In genomic region chr11:65539401-65540289, GRCh38 we compare ENCODE assay signal across 6 cellular contexts.
A peak's percentile ranks its signal among the peaks of the same experiment; 100 is the strongest.
DNase-seq lines count a peak whose midpoint lies in the region; ATAC-seq and TF ChIP-seq lines count a peak whose summit lies in the region.

No MANE protein-coding gene starts in this region.

- H3K36me3 Mint-ChIP-seq in T-helper 2 cell treated with Interferon-gamma antibody and Interleukin-4, amounts not matched to agents 5 μg/mL and 100 μg/mL, for 36 hours (ENCODE audit: low read depth), result peaks cover 17% of the 10 kb centered on the region

- no peak overlapping the region for H3K27ac Mint-ChIP-seq in T-helper 2 cell treated with Interferon-gamma antibody and Interleukin-4, amounts not matched to agents 5 μg/mL and 100 μg/mL, for 36 hours

- DNase-seq in DND-41 (no peak), AG08395 (ENCODE audit: low spot score) (no peak), SHP77 treated with DMSO at 0.1 percent for 48 hours (lab: John Stamatoyannopoulos, UW) (no peak)
- no peak for DNase-seq in T-helper 2 cell treated with Interferon-gamma antibody and Interleukin-4, amounts not matched to agents 5 μg/mL and 100 μg/mL, for 36 hours (ENCODE audit: low spot score)

- no peak overlapping the region for H2AFZ ChIP-seq in DND-41 (ENCODE audit: low read depth, low read length)

- peak overlapping the region; percentile 65 for H3K4me2 ChIP-seq in DND-41 (ENCODE audit: insufficient read depth, low read length)

- no peaks in the 10 kb centered on the region for H3K79me2 ChIP-seq in DND-41 (ENCODE audit: insufficient read depth, low read length)

- peaks cover 20% of the 10 kb centered on the region for H3K4me1 ChIP-seq in DND-41 (ENCODE audit: insufficient read depth, low read length)

- no peak overlapping the region; a peak in 1 of 4 replicates for H3K4me3 ChIP-seq in DND-41 (ENCODE audit: low read depth in 1 of 2, low read length in 2 of 2)

- H3K27ac ChIP-seq in DND-41 (ENCODE audit: low read length), result no peak overlapping the region
- peak overlapping the region; percentile 98 for H3K27ac ChIP-seq in layer of hippocampus (ENCODE audit: low read depth, low read length)

- no peak for TF ChIP-seq CTCF in DND-41 (IDR thresholded peaks at IDR 0.05; ENCODE audit: borderline replicate concordance, extremely low read depth, low read length, poor library complexity, severe bottlenecking)

- ATAC-seq in DND-41 (ENCODE audit: insufficient read depth, low read depth) (peak; percentile 66), HG02642 (IDR thresholded peaks at IDR 0.05; ENCODE audit: poor library complexity, unreplicated experiment) (peak; percentile 54)

- H3K9me3 ChIP-seq in DND-41 (ENCODE audit: insufficient read depth, low read length, severe bottlenecking), result no peaks in the 10 kb centered on the region

- H4K20me1 ChIP-seq in DND-41 (ENCODE audit: insufficient read depth, low read length), result 0 out of 2 replicates have a peak, but pooled peaks cover 4% of the 10 kb centered on the region

- peaks cover 31% of the 10 kb centered on the region for H3K36me3 ChIP-seq in DND-41 (ENCODE audit: insufficient read depth, low read length)

- H3K27me3 Mint-ChIP-seq in T-helper 2 cell treated with Interferon-gamma antibody and Interleukin-4, amounts not matched to agents 5 μg/mL and 100 μg/mL, for 36 hours (ENCODE audit: low read depth), result no peaks in the 10 kb centered on the region

- H3K4me1 Mint-ChIP-seq in T-helper 2 cell treated with Interferon-gamma antibody and Interleukin-4, amounts not matched to agents 5 μg/mL and 100 μg/mL, for 36 hours (ENCODE audit: low read depth), result peaks cover 9% of the 10 kb centered on the region

- H3K9ac ChIP-seq in DND-41 (ENCODE audit: low read depth, low read length), result no peak overlapping the region

- H3K4me3 Mint-ChIP-seq in T-helper 2 cell treated with Interferon-gamma antibody and Interleukin-4, amounts not matched to agents 5 μg/mL and 100 μg/mL, for 36 hours, result peak overlapping the region; percentile 79

- no peaks in the 10 kb centered on the region for H3K27me3 ChIP-seq in DND-41 (ENCODE audit: insufficient read depth, low read length, poor library complexity)
- H3K27me3 ChIP-seq in layer of hippocampus (ENCODE audit: control insufficient read depth, insufficient read depth, low read length), result no peaks in the 10 kb centered on the region

- H3K9me3 Mint-ChIP-seq in T-helper 2 cell treated with Interferon-gamma antibody and Interleukin-4, amounts not matched to agents 5 μg/mL and 100 μg/mL, for 36 hours, result no peaks in the 10 kb centered on the region
